In genomic region chr14:35480119-35480769, GRCh38 we compare ENCODE assay signal across 10 cellular contexts. TPM values are rescaled to one million over a fixed set of nuclear protein-coding genes. Genes with fewer than 3 reads are reported as not detected.
A peak's percentile ranks its signal among the peaks of the same experiment; 100 is the strongest.
DNase-seq lines count a peak whose midpoint lies in the region; ATAC-seq lines count a peak whose summit lies in the region.
"Had no signal": no experiment of that assay in that cellular context is flagged by ENCODE, and none has a peak within 500 bp of the region (broad histone marks: within the 10 kb centered on the region; RNA-seq: fewer than 3 reads in every experiment).

No MANE protein-coding gene starts in this region.

- H3K36me3 Mint-ChIP-seq in immature natural killer cell = no peaks in the 10 kb centered on the region

- H3K4me1 Mint-ChIP-seq in immature natural killer cell = no peaks in the 10 kb centered on the region

- peak; percentile 2 for DNase-seq in DMS53 (lab: John Stamatoyannopoulos, UW)
- no peak for DNase-seq in DMS53 treated with DMSO at 0.1 percent for 48 hours (lab: John Stamatoyannopoulos, UW; ENCODE audit: unreplicated experiment)
- peak; percentile 32 for DNase-seq in iris pigment epithelial cell (ENCODE audit: low read depth)
- no peak for DNase-seq in immature natural killer cell
- DNase-seq in central memory CD4-positive, alpha-beta T cell = no peak
- DNase-seq in COLO829 (ENCODE audit: low spot score) = no peak
- DNase-seq: erythroblast had no signal

- H3K9me3 Mint-ChIP-seq in immature natural killer cell = no peaks in the 10 kb centered on the region

- peaks cover 0 to 11% (median 3%) of the 10 kb centered on the region in 3 donors for H3K27me3 Mint-ChIP-seq in immature natural killer cell (ENCODE audit: low read depth in 3 of 3)

- no peak overlapping the region for H3K27ac Mint-ChIP-seq in immature natural killer cell

- ATAC-seq in GM21737 (IDR thresholded peaks at IDR 0.05; ENCODE audit: unreplicated experiment) (peak; percentile 75), HG03520 (IDR thresholded peaks at IDR 0.05; ENCODE audit: unreplicated experiment) (peak; percentile 93)
- ATAC-seq: Right ventricle myocardium inferior had no signal

- no peak overlapping the region for H3K4me3 Mint-ChIP-seq in immature natural killer cell

RNA-seq across cellular contexts. Expression of gene INSM2, which starts 53.7 kb away (rescaled TPM):
- polyA plus RNA-seq in immature natural killer cell = not detected

Comparison
In these comparisons a context has a peak if more than half of its experiments do, and no peak if none do; other contexts are left out.
1. DNase-seq: peak in DMS53 (single experiment) and iris pigment epithelial cell (single experiment); none in DMS53 treated with DMSO at 0.1 percent for 48 hours (single experiment), immature natural killer cell (0 of 3), central memory CD4-positive, alpha-beta T cell (single experiment) and COLO829 (single experiment).